Comparison of ENCODE assay signal across 8 cellular contexts in genomic region chr17:60749708-60750107, GRCh38.
"Had no signal": no experiment of that assay in that cellular context is flagged by ENCODE, and none has a peak within 500 bp of the region (broad histone marks: within the 10 kb centered on the region; RNA-seq: fewer than 3 reads in every experiment).

No MANE protein-coding gene starts in this region.

- H3K27ac ChIP-seq: HL-60, KMS-11 had no signal

- H3K27me3 Mint-ChIP-seq: IgD-negative memory B cell had no signal

- H3K4me3 ChIP-seq: K562 had no signal

- H3K9ac ChIP-seq: KMS-11 had no signal

- ATAC-seq: HepG2, K562 had no signal

- H3K4me2 ChIP-seq: KMS-11 had no signal

- FAIRE-seq: K562 had no signal

- DNase-seq: IMR-90, KBM-7, KG1 had no signal
